In genomic region chr17:300881-301280, GRCh38 we compare ENCODE assay signal across 15 cellular contexts.
"Had no signal": no experiment of that assay in that cellular context is flagged by ENCODE, and none has a peak within 500 bp of the region (broad histone marks: within the 10 kb centered on the region; RNA-seq: fewer than 3 reads in every experiment).

No MANE protein-coding gene starts in this region.

- H3K27ac ChIP-seq: brain microvascular endothelial cell, VCaP had no signal

- H3K4me1 Mint-ChIP-seq: activated naive CD4-positive, alpha-beta T cell treated with anti-CD3 and anti-CD28 coated beads, Interleukin-2, amount 50 U/mL, for 24 hours had no signal

- H3K9me3 Mint-ChIP-seq: activated naive CD4-positive, alpha-beta T cell treated with anti-CD3 and anti-CD28 coated beads, Interleukin-2, amount 50 U/mL, for 24 hours; activated T-helper 2 cell treated with anti-CD3 and anti-CD28 coated beads, Interferon-gamma antibody, Interleukin-2, Interleukin-4, amounts not matched to agents 10 μg/mL and 5 μg/mL and 100 μg/mL, durations not matched to agents 14 hours and 24 hours and 36 hours; stimulated activated naive CD8-positive, alpha-beta T cell treated with anti-CD3 and anti-CD28 coated beads, Interleukin-15, Interleukin-2, amounts not matched to agents 100 ng/mL and 50 ng/mL, for 24 hours had no signal

- H3K9me3 ChIP-seq: esophagus squamous epithelium, uterus had no signal

- H3K4me1 ChIP-seq: uterus had no signal

- DNase-seq: activated CD4-positive, alpha-beta T cell treated with anti-CD3 and anti-CD28 coated beads for 4 hours; amniotic stem cell; brain microvascular endothelial cell; esophagus squamous epithelium; foreskin fibroblast; mesendoderm; stimulated activated CD4-positive, alpha-beta T cell treated with anti-CD3 and anti-CD28 coated beads, Interleukin-4, amount 100 ng/mL, for 1 hour; T-helper 9 cell; uterus had no signal

- H3K27ac Mint-ChIP-seq: activated naive CD4-positive, alpha-beta T cell treated with anti-CD3 and anti-CD28 coated beads, Interleukin-2, amount 50 U/mL, for 24 hours; activated T-helper 2 cell treated with anti-CD3 and anti-CD28 coated beads, Interferon-gamma antibody, Interleukin-2, Interleukin-4, amounts not matched to agents 10 μg/mL and 5 μg/mL and 100 μg/mL, durations not matched to agents 14 hours and 24 hours and 36 hours; progenitor cell of endocrine pancreas; stimulated activated naive CD8-positive, alpha-beta T cell treated with anti-CD3 and anti-CD28 coated beads, Interleukin-15, Interleukin-2, amounts not matched to agents 100 ng/mL and 50 ng/mL, for 24 hours had no signal

- H3K4me3 ChIP-seq: esophagus squamous epithelium, uterus had no signal

- H3K36me3 ChIP-seq: brain microvascular endothelial cell, uterus had no signal

- H3K4me3 Mint-ChIP-seq: activated naive CD4-positive, alpha-beta T cell treated with anti-CD3 and anti-CD28 coated beads, Interleukin-2, amount 50 U/mL, for 24 hours; stimulated activated naive CD8-positive, alpha-beta T cell treated with anti-CD3 and anti-CD28 coated beads, Interleukin-15, Interleukin-2, amounts not matched to agents 100 ng/mL and 50 ng/mL, for 24 hours had no signal

- ATAC-seq: left lobe of liver had no signal

- H3K36me3 Mint-ChIP-seq: activated naive CD4-positive, alpha-beta T cell treated with anti-CD3 and anti-CD28 coated beads, Interleukin-2, amount 50 U/mL, for 24 hours had no signal

- H3K27me3 Mint-ChIP-seq: activated naive CD4-positive, alpha-beta T cell treated with anti-CD3 and anti-CD28 coated beads, Interleukin-2, amount 50 U/mL, for 24 hours; progenitor cell of endocrine pancreas; stimulated activated naive CD8-positive, alpha-beta T cell treated with anti-CD3 and anti-CD28 coated beads, Interleukin-15, Interleukin-2, amounts not matched to agents 100 ng/mL and 50 ng/mL, for 24 hours had no signal

- H3K27me3 ChIP-seq: uterus had no signal
